16 cellular contexts compared by ENCODE assay signal in the genomic region with DNA sequence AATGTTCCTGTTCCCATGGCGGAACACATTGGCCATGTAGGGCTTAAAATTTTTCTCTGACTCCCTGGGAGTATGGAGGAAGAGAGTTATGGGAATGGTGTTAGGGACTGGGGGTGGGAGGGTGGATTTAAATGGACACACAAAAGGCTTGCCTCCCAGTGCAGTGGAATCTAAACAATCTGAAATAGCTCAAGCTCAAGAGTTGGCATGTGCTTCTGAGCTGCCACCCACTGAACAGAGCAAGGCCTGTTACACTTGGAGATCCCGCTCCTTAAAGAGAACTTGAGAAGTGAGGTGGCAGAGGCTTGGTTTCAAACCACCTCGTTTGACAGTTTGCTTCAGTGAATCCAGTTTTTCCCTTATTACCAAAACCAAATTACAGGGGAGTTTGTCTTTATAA.
DNase-seq lines count a peak whose midpoint lies in the region; ATAC-seq and TF ChIP-seq lines count a peak whose summit lies in the region.
"Had no signal": no experiment of that assay in that cellular context is flagged by ENCODE, and none has a peak within 500 bp of the region (broad histone marks: within the 10 kb centered on the region; RNA-seq: fewer than 3 reads in every experiment).

No MANE protein-coding gene starts in this region.

- H3K9me3 ChIP-seq in SK-N-SH (no peaks in the 10 kb centered on the region), esophagus muscularis mucosa (no peaks in the 10 kb centered on the region), transverse colon (no peaks in the 10 kb centered on the region)
- H3K9me3 ChIP-seq: prostate gland had no signal

- TF ChIP-seq EP300 in SK-N-SH (IDR thresholded peaks at IDR 0.05; ENCODE audit: borderline replicate concordance in 1 of 2, low read depth in 1 of 2, low read length in 1 of 2), result no peak
- TF ChIP-seq EP300 in esophagus muscularis mucosa (IDR thresholded peaks at IDR 0.05), result no peak
- TF ChIP-seq EP300 in transverse colon (IDR thresholded peaks at IDR 0.05; ENCODE audit: low read depth), result no peak

- peaks cover 22% of the 10 kb centered on the region for H3F3A ChIP-seq in SK-N-SH (replicated peaks; ENCODE audit: insufficient read depth)

- H3K27ac ChIP-seq in SK-N-SH (ENCODE audit: low read depth in 2 of 2, low read length in 1 of 2), result peak overlapping the region; percentile 10 to 18; a peak in 2 of 4 replicates
- peak overlapping the region; percentile 62 to 77 (median 75) for H3K27ac ChIP-seq in esophagus muscularis mucosa (replicated peaks in 1 of 4)
- peak overlapping the region; percentile 40 to 62 (median 53) for H3K27ac ChIP-seq in transverse colon

- no peak overlapping the region for H3K9ac ChIP-seq in SK-N-SH

- no peak for TF ChIP-seq RAD21 in SK-N-SH (IDR thresholded peaks at IDR 0.05; ENCODE audit: low read length)

- H3K4me1 ChIP-seq in SK-N-SH (ENCODE audit: control insufficient read depth in 1 of 2, insufficient read depth in 2 of 2, low read depth in 1 of 2, low read length in 1 of 2) (peaks cover 4 to 19% of the 10 kb centered on the region in 2 experiments; a peak in 2 of 4 replicates), esophagus muscularis mucosa (peaks cover 17 to 56% (median 40%) of the 10 kb centered on the region in 4 donors), transverse colon (peaks cover 10 to 45% (median 19%) of the 10 kb centered on the region in 4 donors)

- H3K9me2 ChIP-seq in SK-N-SH, result no peaks in the 10 kb centered on the region

- ATAC-seq in HG03457 (IDR thresholded peaks at IDR 0.05; ENCODE audit: unreplicated experiment) (no peak), GM18909 (IDR thresholded peaks at IDR 0.05; ENCODE audit: poor library complexity, unreplicated experiment) (no peak)
- ATAC-seq: activated CD4-positive, alpha-beta T cell treated with anti-CD3 and anti-CD28 coated beads for 36 hours; K562 had no signal

- TF ChIP-seq POLR2A in esophagus muscularis mucosa (IDR thresholded peaks at IDR 0.05; ENCODE audit: low read depth), result no peak
- TF ChIP-seq POLR2A in transverse colon (IDR thresholded peaks at IDR 0.05), result no peak

- no peak overlapping the region for H2AFZ ChIP-seq in SK-N-SH (ENCODE audit: low read depth)

- POLR2A ChIA-PET in SK-N-SH (lab: Yijun Ruan, JAX), result no interaction called here

- peaks cover 36 to 42% of the 10 kb centered on the region in 2 experiments for H3K36me3 ChIP-seq in SK-N-SH (replicated peaks in 1 of 2; ENCODE audit: control insufficient read depth in 1 of 2, insufficient read depth in 2 of 2, low read length in 1 of 2)
- peaks cover 0 to 9% (median 0%) of the 10 kb centered on the region in 4 donors for H3K36me3 ChIP-seq in esophagus muscularis mucosa
- H3K36me3 ChIP-seq in transverse colon, result peaks cover 0 to 13% (median 0%) of the 10 kb centered on the region in 4 donors
- H3K36me3 ChIP-seq: prostate gland had no signal

- H3K4me3 ChIP-seq in SK-N-SH (ENCODE audit: low read depth in 2 of 2, low read length in 1 of 2) (no peak overlapping the region), esophagus muscularis mucosa (no peak overlapping the region), transverse colon (no peak overlapping the region)
- H3K4me3 ChIP-seq: K562, prostate gland had no signal

- TF ChIP-seq CTCF in SK-N-SH (IDR thresholded peaks at IDR 0.05) (no peak), esophagus muscularis mucosa (IDR thresholded peaks at IDR 0.05) (no peak), transverse colon (IDR thresholded peaks at IDR 0.05) (no peak)

- CTCF ChIA-PET in SK-N-SH (lab: Yijun Ruan, JAX), result interaction anchor here (1.3 to 2.4 kb wide), 2 partner anchors 11 to 191 kb away, joined by 4 to 7 read pairs; no protein-coding TSS in a partner anchor

- DNase-seq in SK-N-SH (no peak), esophagus muscularis mucosa (ENCODE audit: extremely low spot score) (no peak), myocyte (ENCODE audit: low read depth) (peak; percentile 61), transverse colon (no peak), SW480 (ENCODE audit: low spot score) (no peak)
- DNase-seq: activated CD4-positive, alpha-beta T cell treated with anti-CD3 and anti-CD28 coated beads for 36 hours; activated naive CD8-positive, alpha-beta T cell treated with anti-CD3 and anti-CD28 coated beads, Interleukin-2, amount 10 ng/mL, durations not matched to agents 7 days and 5 days; activated T-cell treated with anti-CD3 and anti-CD28 coated beads for 4 hours; CD4-positive, CD25-positive, alpha-beta regulatory T cell; NCI-H146; NCI-H510A; stimulated activated CD4-positive, alpha-beta T cell treated with anti-CD3 and anti-CD28 coated beads, Interleukin-2, amount 100 ng/mL, for 48 hours had no signal

- in situ Hi-C loops in transverse colon (cut with MboI; ENCODE audit: low pct_ligation_motif_present in 1 of 4, low pct_unique_long_range_greater_than_20kb in 1 of 4, low sequenced_read_pairs in 3 of 4), result no loop called here

- intact Hi-C loops in esophagus muscularis mucosa (cut with DNase I) (no loop called here), transverse colon (cut with DNase I; ENCODE audit: low total_unique reads) (no loop called here)

- H3K27me3 ChIP-seq in SK-N-SH (ENCODE audit: insufficient read depth), result no peaks in the 10 kb centered on the region
- no peaks in the 10 kb centered on the region for H3K27me3 ChIP-seq in esophagus muscularis mucosa
- no peaks in the 10 kb centered on the region for H3K27me3 ChIP-seq in transverse colon

- no peak overlapping the region for H3K4me2 ChIP-seq in SK-N-SH

- no peaks in the 10 kb centered on the region for H4K20me1 ChIP-seq in SK-N-SH (ENCODE audit: insufficient read depth)

- peaks cover 64% of the 10 kb centered on the region for H3K79me2 ChIP-seq in SK-N-SH (ENCODE audit: insufficient read depth)

- WGBS in SK-N-SH (ENCODE audit: low lambda C conversion rate), result 87% methylated on average over 3 of the region's 3 CpGs
- 63% methylated on average over 3 of the region's 3 CpGs for WGBS in esophagus muscularis mucosa
- WGBS in transverse colon (ENCODE audit: low coverage in 1 of 2), 2 donors, result 66% methylated on average over 3 of the region's 3 CpGs; no CpG with 5 or more reads in 1 of the 2 donors

TF ChIP-seq in SK-N-SH, 30 proteins besides CTCF, POLR2A, EP300 and RAD21:
- TF ChIP-seq, protein P1, sequence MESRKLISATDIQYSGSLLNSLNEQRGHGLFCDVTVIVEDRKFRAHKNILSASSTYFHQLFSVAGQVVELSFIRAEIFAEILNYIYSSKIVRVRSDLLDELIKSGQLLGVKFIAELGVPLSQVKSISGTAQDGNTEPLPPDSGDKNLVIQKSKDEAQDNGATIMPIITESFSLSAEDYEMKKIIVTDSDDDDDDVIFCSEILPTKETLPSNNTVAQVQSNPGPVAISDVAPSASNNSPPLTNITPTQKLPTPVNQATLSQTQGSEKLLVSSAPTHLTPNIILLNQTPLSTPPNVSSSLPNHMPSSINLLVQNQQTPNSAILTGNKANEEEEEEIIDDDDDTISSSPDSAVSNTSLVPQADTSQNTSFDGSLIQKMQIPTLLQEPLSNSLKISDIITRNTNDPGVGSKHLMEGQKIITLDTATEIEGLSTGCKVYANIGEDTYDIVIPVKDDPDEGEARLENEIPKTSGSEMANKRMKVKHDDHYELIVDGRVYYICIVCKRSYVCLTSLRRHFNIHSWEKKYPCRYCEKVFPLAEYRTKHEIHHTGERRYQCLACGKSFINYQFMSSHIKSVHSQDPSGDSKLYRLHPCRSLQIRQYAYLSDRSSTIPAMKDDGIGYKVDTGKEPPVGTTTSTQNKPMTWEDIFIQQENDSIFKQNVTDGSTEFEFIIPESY (IDR thresholded peaks at IDR 0.05; ENCODE audit: borderline replicate concordance, low read depth), result no peak
TF ChIP-seq in SK-N-SH: peak in this region for 0.

Comparison
In these comparisons a context has a peak if more than half of its experiments do, and no peak if none do; other contexts are left out.
1. H3K27ac ChIP-seq: peak in every context shown above with its lines; median percentile 75 in esophagus muscularis mucosa; 53 in transverse colon; 14 in SK-N-SH.